Comparison of ENCODE assay signal across 9 cellular contexts in genomic region chr1:183655562-183656075, GRCh38. TPM values are rescaled to one million over a fixed set of nuclear protein-coding genes. Genes with fewer than 3 reads are reported as not detected.
DNase-seq lines count a peak whose midpoint lies in the region; ATAC-seq lines count a peak whose summit lies in the region.
"Had no signal": no experiment of that assay in that cellular context is flagged by ENCODE, and none has a peak within 500 bp of the region (broad histone marks: within the 10 kb centered on the region; RNA-seq: fewer than 3 reads in every experiment).

No MANE protein-coding gene starts in this region.

- H3K9me3 Mint-ChIP-seq in activated naive CD4-positive, alpha-beta T cell treated with anti-CD3 and anti-CD28 coated beads for 36 hours: no peaks in the 10 kb centered on the region

- in situ Hi-C loops in SK-MEL-5 (cut with HindIII; ENCODE audit: low pct_unique_long_range_greater_than_20kb, low sequenced_read_pairs): no loop called here

- H3K27me3 Mint-ChIP-seq in activated naive CD4-positive, alpha-beta T cell treated with anti-CD3 and anti-CD28 coated beads for 36 hours (ENCODE audit: low read depth): no peaks in the 10 kb centered on the region

- peaks cover 40% of the 10 kb centered on the region for H3K4me1 Mint-ChIP-seq in activated naive CD4-positive, alpha-beta T cell treated with anti-CD3 and anti-CD28 coated beads for 36 hours (ENCODE audit: low read depth)

- DNase-seq in COLO668 (lab: John Stamatoyannopoulos, UW; ENCODE audit: unreplicated experiment) (peak; percentile 83), MV-4-11 (lab: John Stamatoyannopoulos, UW) (peak; percentile 62), SK-MEL-5 (ENCODE audit: low read depth, low spot score) (peak; percentile 88), glomerular endothelial cell (ENCODE audit: extremely low read depth, low read depth, low spot score) (peak; percentile 67), pons (ENCODE audit: low spot score) (peak; percentile 93), ureter (ENCODE audit: low spot score) (peak; percentile 87)
- DNase-seq in activated naive CD4-positive, alpha-beta T cell treated with anti-CD3 and anti-CD28 coated beads for 36 hours: peak; percentile 87

- H3K36me3 Mint-ChIP-seq in activated naive CD4-positive, alpha-beta T cell treated with anti-CD3 and anti-CD28 coated beads for 36 hours (ENCODE audit: low read depth): no peaks in the 10 kb centered on the region

- no peak overlapping the region for H3K27ac Mint-ChIP-seq in activated naive CD4-positive, alpha-beta T cell treated with anti-CD3 and anti-CD28 coated beads for 36 hours

- CTCF ChIA-PET in activated naive CD4-positive, alpha-beta T cell treated with anti-CD3 and anti-CD28 coated beads for 36 hours (lab: Charles Lee): interaction anchor here (0.6 to 6.1 kb wide), 31 partner anchors 9 to 569 kb away, joined by 3 to 130 read pairs (median 4); partner anchors contain the start of gene ARPC5

- intact Hi-C loops in activated naive CD4-positive, alpha-beta T cell treated with anti-CD3 and anti-CD28 coated beads for 36 hours (cut with micrococcal nuclease): loop anchor here (1.0 to 10.0 kb wide), 7 partner anchors 30 to 1327 kb away; partner anchors contain the start of gene C1orf21

- peak; percentile 69 for ATAC-seq in GM21576 (IDR thresholded peaks at IDR 0.05; ENCODE audit: unreplicated experiment)

- H3K4me3 Mint-ChIP-seq in activated naive CD4-positive, alpha-beta T cell treated with anti-CD3 and anti-CD28 coated beads for 36 hours: peak overlapping the region; percentile 13

RNA-seq across cellular contexts. Expression of gene APOBEC4, which starts 2.5 kb away (rescaled TPM):
- total RNA-seq in SK-MEL-5 (2014; rRNA removed; shearing (Covaris generic)): not detected in 2 replicates
- polyA plus RNA-seq in SK-MEL-5 (2015; cell fraction: cytosol; rRNA removed): not detected in 2 replicates
- not detected in 2 replicates for polyA plus RNA-seq in SK-MEL-5 (2015; cell fraction: nucleus; rRNA removed)
- not detected for total RNA-seq in activated naive CD4-positive, alpha-beta T cell treated with anti-CD3 and anti-CD28 coated beads for 36 hours
- total RNA-seq in glomerular endothelial cell: not detected in 2 replicates
- not detected for total RNA-seq in ureter
- total RNA-seq: activated CD8-positive, alpha-beta memory T cell treated with anti-CD3 and anti-CD28 coated beads for 36 hours had no signal

RNA-seq across cellular contexts. Expression of gene ARPC5, which starts 20.0 kb away (rescaled TPM):
- 187 and 190 TPM in 2 replicates for total RNA-seq in SK-MEL-5 (2014; rRNA removed; shearing (Covaris generic))
- polyA plus RNA-seq in SK-MEL-5 (2015; cell fraction: cytosol; rRNA removed): 70.1 and 83.8 TPM in 2 replicates
- polyA plus RNA-seq in SK-MEL-5 (2015; cell fraction: nucleus; rRNA removed): 31.6 and 43.1 TPM in 2 replicates
- 100 to 1,000 TPM; 162 to 164 TPM for total RNA-seq in activated naive CD4-positive, alpha-beta T cell treated with anti-CD3 and anti-CD28 coated beads for 36 hours
- total RNA-seq in glomerular endothelial cell (173 and 214 TPM in 2 replicates), ureter (77.7 TPM)

Comparison
In these comparisons a context has a peak if more than half of its experiments do, and no peak if none do; other contexts are left out.
1. Peak in every context shown above with its lines: DNase-seq and ATAC-seq.